8 cellular contexts compared by ENCODE assay signal in the genomic region with DNA sequence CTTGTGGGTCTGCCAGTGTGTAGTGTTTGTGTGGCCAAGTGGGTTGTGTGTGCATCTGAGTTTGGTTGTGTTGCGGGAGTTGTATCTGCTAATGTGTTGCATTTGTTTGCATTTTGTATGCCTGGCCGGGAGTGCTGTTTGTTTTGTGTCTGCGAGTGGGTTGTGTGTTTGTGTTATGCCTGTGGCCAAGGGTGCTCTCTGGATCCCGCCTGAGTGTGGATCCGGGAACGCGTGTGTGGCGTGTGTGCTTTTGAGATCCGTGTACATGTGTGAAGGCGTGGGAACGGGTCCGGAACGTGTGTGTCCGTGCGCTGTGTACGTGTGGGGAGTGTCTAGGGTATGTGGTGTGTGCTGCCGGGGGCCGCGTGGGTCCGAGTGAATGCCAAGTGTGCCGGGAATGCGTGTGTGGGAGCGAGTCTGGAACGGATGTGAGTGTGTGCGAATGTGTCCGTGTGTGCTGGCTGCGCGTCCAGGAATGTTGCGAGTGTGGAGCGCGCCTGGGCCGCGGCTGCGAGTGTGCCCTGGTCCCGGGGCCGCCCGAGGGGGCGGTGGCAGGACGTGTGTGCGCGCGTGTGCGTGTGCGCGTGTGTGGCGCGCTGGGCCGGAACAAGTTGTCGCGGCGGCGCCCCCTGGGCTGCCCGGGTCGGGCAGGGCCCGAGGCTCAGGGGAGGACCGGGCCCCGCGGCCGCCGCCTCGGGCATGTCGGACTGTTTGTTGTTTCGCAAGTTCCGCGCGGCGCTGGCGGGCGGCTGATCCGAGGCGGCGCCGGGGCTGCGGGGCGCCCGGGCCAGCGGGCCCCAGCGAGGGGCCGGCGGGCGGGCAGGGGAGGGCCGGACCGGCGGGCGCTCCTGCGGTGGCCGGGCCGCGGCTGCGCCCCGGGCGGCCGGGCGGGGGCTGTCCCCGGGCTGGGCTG. TPM values are rescaled to one million over a fixed set of nuclear protein-coding genes. Genes with fewer than 3 reads are reported as not detected.
A peak's percentile ranks its signal among the peaks of the same experiment; 100 is the strongest.
DNase-seq lines count a peak whose midpoint lies in the region; ATAC-seq, FAIRE-seq and TF ChIP-seq lines count a peak whose summit lies in the region.

No MANE protein-coding gene starts in this region.

- H2BK5ac ChIP-seq in neuronal stem cell (ENCODE audit: low read length): no peak overlapping the region

- peak overlapping the region; percentile 92 for H3K18ac ChIP-seq in neuronal stem cell (ENCODE audit: low read length)

- H3K27me3 ChIP-seq in HUES64 (ENCODE audit: insufficient read depth, low read length): peaks cover 56% of the 10 kb centered on the region
- peaks cover 8 to 71% (median 40%) of the 10 kb centered on the region in 3 experiments for H3K27me3 ChIP-seq in neuronal stem cell (ENCODE audit: control insufficient read depth in 3 of 3, insufficient read depth in 3 of 3, low read depth in 1 of 3, low read length in 3 of 3)

- peak overlapping the region; percentile 15 for H2AK5ac ChIP-seq in neuronal stem cell (ENCODE audit: low read depth, low read length)

- H4K8ac ChIP-seq in neuronal stem cell (ENCODE audit: low read depth, low read length): peak overlapping the region; percentile 21

- ATAC-seq in activated T-cell treated with anti-CD3 and anti-CD28 coated beads, Interleukin-2, amount 50 U/mL, for 72 hours (replicated peaks in 1 of 2): peak; percentile 9 to 16
- no peak for ATAC-seq in HG03439 (IDR thresholded peaks at IDR 0.05; ENCODE audit: unreplicated experiment)
- no peak for ATAC-seq in GM21619 (IDR thresholded peaks at IDR 0.05; ENCODE audit: unreplicated experiment)

- peak overlapping the region; percentile 84 for H2BK12ac ChIP-seq in neuronal stem cell (ENCODE audit: low read length)

- H2BK120ac ChIP-seq in neuronal stem cell (ENCODE audit: low read depth, low read length): no peak overlapping the region

- peak overlapping the region; percentile 98 for H3K4me2 ChIP-seq in neuronal stem cell (ENCODE audit: insufficient read depth, low read length, poor library complexity, severe bottlenecking)

- H3K23ac ChIP-seq in neuronal stem cell (ENCODE audit: low read depth, low read length, poor library complexity): peak overlapping the region; percentile 92

- H3K4me1 Mint-ChIP-seq in CD14-positive monocyte: peaks cover 25% of the 10 kb centered on the region
- peaks cover 15% of the 10 kb centered on the region for H3K4me1 Mint-ChIP-seq in activated T-cell treated with anti-CD3 and anti-CD28 coated beads, Interleukin-2, amount 50 U/mL, for 72 hours (ENCODE audit: low read depth)

- peak overlapping the region; percentile 89 for H2BK15ac ChIP-seq in neuronal stem cell (ENCODE audit: low read length)

- peak overlapping the region; percentile 88 for H2AFZ ChIP-seq in neuronal stem cell (ENCODE audit: low read length)

- peaks cover 6 to 14% of the 10 kb centered on the region in 2 donors for H3K36me3 Mint-ChIP-seq in CD14-positive monocyte
- peaks cover 3 to 6% of the 10 kb centered on the region in 2 donors for H3K36me3 Mint-ChIP-seq in activated T-cell treated with anti-CD3 and anti-CD28 coated beads, Interleukin-2, amount 50 U/mL, for 72 hours (ENCODE audit: insufficient read depth in 2 of 2)

- peaks cover 3% of the 10 kb centered on the region for H3K79me1 ChIP-seq in neuronal stem cell (ENCODE audit: low read depth, low read length)

- DNase-seq in CD14-positive monocyte (ENCODE audit: low spot score): no peak
- peak; percentile 27 to 32 for DNase-seq in activated T-cell treated with anti-CD3 and anti-CD28 coated beads, Interleukin-2, amount 50 U/mL, for 72 hours
- DNase-seq in frontal cortex (ENCODE audit: low spot score in 2 of 2): peak; percentile 60 to 61
- no peak for DNase-seq in neuronal stem cell (ENCODE audit: low spot score)
- DNase-seq in NCI-H2029 treated with DMSO at 0.1 percent for 48 hours (lab: John Stamatoyannopoulos, UW): no peak

- peak overlapping the region; percentile 80 to 97 for H3K4me3 Mint-ChIP-seq in CD14-positive monocyte
- H3K4me3 Mint-ChIP-seq in activated T-cell treated with anti-CD3 and anti-CD28 coated beads, Interleukin-2, amount 50 U/mL, for 72 hours: peak overlapping the region; percentile 71 to 81

- H3K9me3 ChIP-seq in HUES64 (ENCODE audit: insufficient read depth, low read depth, low read length) (no peaks in the 10 kb centered on the region), neuronal stem cell (replicated peaks in 1 of 2; ENCODE audit: control insufficient read depth in 2 of 2, insufficient read depth in 1 of 2, low read depth in 1 of 2, low read length in 2 of 2) (peaks cover 0 to 6% of the 10 kb centered on the region in 2 donors)

- H3K14ac ChIP-seq in neuronal stem cell (ENCODE audit: low read length): peak overlapping the region; percentile 99

- TF ChIP-seq CTCF in CD14-positive monocyte (IDR thresholded peaks at IDR 0.05): no peak

- WGBS in HUES64: 1% methylated on average over 95 of the region's 95 CpGs
- WGBS in neuronal stem cell (ENCODE audit: extremely low coverage in 2 of 2, insufficient read length in 2 of 2, insufficient replicate concordance in 1 of 2), 2 donors: no CpG with 5 or more reads among the region's 95 CpGs

- no peak overlapping the region for H4K91ac ChIP-seq in neuronal stem cell (ENCODE audit: low read depth, low read length, poor library complexity)

- H3K4me1 ChIP-seq in HUES64 (ENCODE audit: insufficient read depth, low read length): peaks cover 15% of the 10 kb centered on the region
- peaks cover 23 to 31% of the 10 kb centered on the region in 2 donors for H3K4me1 ChIP-seq in neuronal stem cell (ENCODE audit: control insufficient read depth in 2 of 2, insufficient read depth in 1 of 2, low read depth in 1 of 2, low read length in 2 of 2)

- peaks cover 0 to 19% (median 7%) of the 10 kb centered on the region in 7 donors for H3K9me3 Mint-ChIP-seq in CD14-positive monocyte
- H3K9me3 Mint-ChIP-seq in activated T-cell treated with anti-CD3 and anti-CD28 coated beads, Interleukin-2, amount 50 U/mL, for 72 hours: no peaks in the 10 kb centered on the region

- no peak for FAIRE-seq in frontal cortex (lab: Jason Lieb, UNC)

- H3K27ac Mint-ChIP-seq in CD14-positive monocyte: peak overlapping the region in 2 of 7 donors; percentile 13 to 68
- H3K27ac Mint-ChIP-seq in activated T-cell treated with anti-CD3 and anti-CD28 coated beads, Interleukin-2, amount 50 U/mL, for 72 hours: peak overlapping the region; percentile 0

- H3K9ac ChIP-seq in HUES64 (ENCODE audit: low read depth, low read length) (peak overlapping the region; percentile 50), neuronal stem cell (ENCODE audit: low read depth, low read length, poor library complexity) (peak overlapping the region; percentile 94)

- H3K36me3 ChIP-seq in HUES64 (ENCODE audit: insufficient read depth, low read length) (no peaks in the 10 kb centered on the region), neuronal stem cell (replicated peaks in 1 of 2; ENCODE audit: control insufficient read depth in 2 of 2, insufficient read depth in 2 of 2, low read length in 2 of 2) (no peaks in the 10 kb centered on the region)

- intact Hi-C loops in CD14-positive monocyte (cut with micrococcal nuclease): loop anchor here (5.0 kb wide), 3 partner anchors 615 to 1470 kb away; no protein-coding TSS in a partner anchor

- H3K4ac ChIP-seq in neuronal stem cell (ENCODE audit: low read length): peak overlapping the region; percentile 87

- peaks cover 57 to 76% (median 58%) of the 10 kb centered on the region in 3 donors for H3K27me3 Mint-ChIP-seq in CD14-positive monocyte (ENCODE audit: low read depth in 3 of 3)
- H3K27me3 Mint-ChIP-seq in activated T-cell treated with anti-CD3 and anti-CD28 coated beads, Interleukin-2, amount 50 U/mL, for 72 hours (ENCODE audit: low read depth): peaks cover 60% of the 10 kb centered on the region

- H3K27ac ChIP-seq in HUES64 (ENCODE audit: low read depth, low read length) (no peak overlapping the region), neuronal stem cell (replicated peaks; ENCODE audit: low read length) (no peak overlapping the region)

- H3K4me3 ChIP-seq in HUES64 (ENCODE audit: low read length) (peak overlapping the region; percentile 69), neuronal stem cell (ENCODE audit: low read length in 2 of 2) (peak overlapping the region; percentile 46 to 93)

RNA-seq across cellular contexts. Expression of a gene that starts 0.9 kb away (rescaled TPM):
- under 1 TPM in 1 of 2 donors, not detected in 1; 0.42 TPM for polyA plus RNA-seq in CD14-positive monocyte
- 15.8 TPM for polyA plus RNA-seq in HUES64 (2013, experiment 1 of 2)
- 22.9 TPM for polyA plus RNA-seq in HUES64 (2013, experiment 2 of 2)
- total RNA-seq in activated T-cell treated with anti-CD3 and anti-CD28 coated beads, Interleukin-2, amount 50 U/mL, for 72 hours: under 1 TPM; 0.17 to 0.83 TPM
- total RNA-seq in frontal cortex: 30.2 TPM
- polyA plus RNA-seq in neuronal stem cell (2013, experiment 1 of 2): 25.9 TPM
- polyA plus RNA-seq in neuronal stem cell (2013, experiment 2 of 2): 26.2 TPM

RNA-seq across cellular contexts. Expression of a gene that starts 6.5 kb away (rescaled TPM):
- 1 to 10 TPM; 6.3 to 7.5 TPM for polyA plus RNA-seq in CD14-positive monocyte
- 24.9 TPM for polyA plus RNA-seq in HUES64 (2013, experiment 1 of 2)
- 26.4 TPM for polyA plus RNA-seq in HUES64 (2013, experiment 2 of 2)
- 10 to 100 TPM; 23.5 to 37.0 TPM for total RNA-seq in activated T-cell treated with anti-CD3 and anti-CD28 coated beads, Interleukin-2, amount 50 U/mL, for 72 hours
- total RNA-seq in frontal cortex: 13.5 TPM
- polyA plus RNA-seq in neuronal stem cell (2013, experiment 1 of 2): 19.8 TPM
- polyA plus RNA-seq in neuronal stem cell (2013, experiment 2 of 2): 19.0 TPM

RNA-seq across cellular contexts. Expression of a gene that starts 55.5 kb away (rescaled TPM):
- 10 to 100 TPM; 38.4 to 55.5 TPM for polyA plus RNA-seq in CD14-positive monocyte
- 56.7 TPM for polyA plus RNA-seq in HUES64 (2013, experiment 1 of 2)
- polyA plus RNA-seq in HUES64 (2013, experiment 2 of 2): 67.7 TPM
- 100 to 1,000 TPM; 123 to 141 TPM for total RNA-seq in activated T-cell treated with anti-CD3 and anti-CD28 coated beads, Interleukin-2, amount 50 U/mL, for 72 hours
- 49.7 TPM for total RNA-seq in frontal cortex
- 111 TPM for polyA plus RNA-seq in neuronal stem cell (2013, experiment 1 of 2)
- 113 TPM for polyA plus RNA-seq in neuronal stem cell (2013, experiment 2 of 2)

Comparison
In these comparisons a context has a peak if more than half of its experiments do, and no peak if none do; other contexts are left out.
1. DNase-seq: peak in activated T-cell treated with anti-CD3 and anti-CD28 coated beads, Interleukin-2, amount 50 U/mL, for 72 hours (2 of 2) and frontal cortex (2 of 2); none in CD14-positive monocyte (single experiment), neuronal stem cell (single experiment) and NCI-H2029 treated with DMSO at 0.1 percent for 48 hours (single experiment).
2. ATAC-seq: peak in activated T-cell treated with anti-CD3 and anti-CD28 coated beads, Interleukin-2, amount 50 U/mL, for 72 hours (2 of 2); none in HG03439 (single experiment) and GM21619 (single experiment).
3. RNA of a gene that starts 0.9 kb away (total RNA-seq): 30.2 TPM in frontal cortex (single experiment); 0.17 to 0.83 TPM in activated T-cell treated with anti-CD3 and anti-CD28 coated beads, Interleukin-2, amount 50 U/mL, for 72 hours; every median in the first group is over 10 times any median in the second.